ENCODE assay signal across 8 cellular contexts in the genomic region with DNA sequence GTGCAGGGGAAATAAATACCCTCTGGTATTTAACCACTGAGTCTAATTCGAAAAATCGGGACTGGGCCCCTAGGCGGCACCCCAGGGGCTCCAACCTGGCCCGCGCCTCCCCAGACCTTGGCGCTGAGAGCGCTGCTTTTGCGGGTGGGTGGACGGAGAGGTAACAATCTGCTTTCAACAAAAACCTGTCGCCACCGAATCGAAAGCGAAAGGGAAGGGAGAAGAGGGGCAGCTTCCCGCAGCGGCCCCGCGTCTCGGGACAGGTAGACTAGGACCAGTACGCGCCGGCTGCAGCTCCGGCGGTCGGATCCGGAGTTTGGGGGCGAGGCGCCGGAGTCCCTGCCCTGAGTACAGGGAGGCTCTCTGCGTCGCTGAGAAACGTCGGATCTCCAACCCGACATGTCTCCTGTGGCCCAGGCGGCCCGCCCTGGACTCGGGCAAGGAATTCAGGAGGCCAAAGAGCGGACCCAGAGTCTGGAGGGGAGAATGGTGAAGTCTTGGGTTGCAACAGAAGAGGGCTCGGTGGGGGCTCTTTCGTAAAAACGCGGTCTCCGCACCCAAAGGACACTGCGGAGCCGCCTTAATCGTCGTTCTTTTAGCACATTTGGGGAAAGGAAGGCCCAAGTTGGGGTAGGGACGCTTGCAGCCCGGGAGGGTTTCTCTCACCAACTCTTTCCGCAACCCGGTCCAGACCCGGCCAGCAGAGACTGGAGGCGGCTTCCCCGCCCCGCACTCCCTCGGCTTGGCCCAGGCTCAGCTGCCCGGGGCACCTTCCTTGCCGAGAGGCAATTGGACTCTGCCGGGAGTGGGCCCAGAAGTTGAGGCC. TPM values are rescaled to one million over a fixed set of nuclear protein-coding genes. Genes with fewer than 3 reads are reported as not detected.
DNase-seq lines count a peak whose midpoint lies in the region; ATAC-seq and TF ChIP-seq lines count a peak whose summit lies in the region.

No MANE protein-coding gene starts in this region.

- no peak for TF ChIP-seq CTCF in left ventricle myocardium inferior (IDR thresholded peaks at IDR 0.05; ENCODE audit: borderline replicate concordance)
- TF ChIP-seq CTCF in uterus (IDR thresholded peaks at IDR 0.05): no peak
- TF ChIP-seq CTCF in WERI-Rb-1 (IDR thresholded peaks at IDR 0.05; ENCODE audit: low read depth, low read length): no peak

- H3K27ac ChIP-seq in left ventricle myocardium inferior (replicated peaks): no peak overlapping the region
- H3K27ac ChIP-seq in muscle layer of duodenum (ENCODE audit: low read length): no peak overlapping the region
- H3K27ac ChIP-seq in uterus: no peak overlapping the region
- H3K27ac ChIP-seq in WERI-Rb-1: no peak overlapping the region

- TF ChIP-seq POLR2A in uterus (IDR thresholded peaks at IDR 0.05): no peak

- no peak for ATAC-seq in Right ventricle myocardium inferior

- H3K36me3 ChIP-seq in left ventricle myocardium inferior (no peaks in the 10 kb centered on the region), muscle layer of duodenum (ENCODE audit: control insufficient read depth in 1 of 2, insufficient read depth in 2 of 2, low read length in 2 of 2) (no peaks in the 10 kb centered on the region), uterus (no peaks in the 10 kb centered on the region), WERI-Rb-1 (no peaks in the 10 kb centered on the region)

- H3K9me3 ChIP-seq in left ventricle myocardium inferior (replicated peaks): no peaks in the 10 kb centered on the region
- no peaks in the 10 kb centered on the region for H3K9me3 ChIP-seq in muscle layer of duodenum (ENCODE audit: control insufficient read depth in 1 of 2, low read length in 2 of 2)
- H3K9me3 ChIP-seq in uterus: no peaks in the 10 kb centered on the region
- no peaks in the 10 kb centered on the region for H3K9me3 ChIP-seq in WERI-Rb-1 (ENCODE audit: severe bottlenecking)

- H3K27me3 ChIP-seq in left ventricle myocardium inferior (ENCODE audit: low read depth): peaks cover 99% of the 10 kb centered on the region
- H3K27me3 ChIP-seq in muscle layer of duodenum (ENCODE audit: low read depth, low read length): peaks cover 81% of the 10 kb centered on the region
- H3K27me3 ChIP-seq in uterus: peaks cover 0 to 28% of the 10 kb centered on the region in 2 donors
- peaks cover 96% of the 10 kb centered on the region for H3K27me3 ChIP-seq in WERI-Rb-1 (ENCODE audit: insufficient read depth, low read depth, severe bottlenecking)

- H3K4me1 ChIP-seq in left ventricle myocardium inferior: peaks cover 51% of the 10 kb centered on the region
- peaks cover 0 to 40% of the 10 kb centered on the region in 2 donors for H3K4me1 ChIP-seq in muscle layer of duodenum (ENCODE audit: control insufficient read depth in 1 of 2, insufficient read depth in 2 of 2, low read length in 2 of 2)
- H3K4me1 ChIP-seq in uterus: peaks cover 0 to 15% of the 10 kb centered on the region in 2 donors

- peak overlapping the region; percentile 66 for H3K4me3 ChIP-seq in left ventricle myocardium inferior
- H3K4me3 ChIP-seq in muscle layer of duodenum (ENCODE audit: low read depth in 1 of 2, low read length in 2 of 2): peak overlapping the region; percentile 64 to 67
- peak overlapping the region; percentile 7 to 42 for H3K4me3 ChIP-seq in uterus
- no peak overlapping the region for H3K4me3 ChIP-seq in WERI-Rb-1 (ENCODE audit: low read depth, low read length)

- intact Hi-C loops in left ventricle myocardium inferior (cut with micrococcal nuclease) (no loop called here), Right ventricle myocardium inferior (cut with DNase I) (no loop called here), uterus (cut with DNase I; ENCODE audit: low total_unique reads) (no loop called here)

- DNase-seq in left ventricle myocardium inferior (no peak), Right ventricle myocardium inferior (ENCODE audit: missing footprints) (no peak), uterus (no peak), iPS-NIHi11 (ENCODE audit: low spot score) (no peak), NCI-H1930 (lab: John Stamatoyannopoulos, UW) (no peak), WERI-Rb-1 (no peak)
- DNase-seq in central memory CD4-positive, alpha-beta T cell: peak; percentile 8

RNA-seq across cellular contexts. Expression of a gene that starts 4.1 kb away (rescaled TPM):
- total RNA-seq in left ventricle myocardium inferior (not detected), Right ventricle myocardium inferior (0.05 TPM), uterus (1 to 10 TPM in 1 of 4 donors, under 1 TPM in 2, not detected in 1; 0.26 to 2.5 (median 0.73) TPM)
